23 cellular contexts compared by ENCODE assay signal in the genomic region with DNA sequence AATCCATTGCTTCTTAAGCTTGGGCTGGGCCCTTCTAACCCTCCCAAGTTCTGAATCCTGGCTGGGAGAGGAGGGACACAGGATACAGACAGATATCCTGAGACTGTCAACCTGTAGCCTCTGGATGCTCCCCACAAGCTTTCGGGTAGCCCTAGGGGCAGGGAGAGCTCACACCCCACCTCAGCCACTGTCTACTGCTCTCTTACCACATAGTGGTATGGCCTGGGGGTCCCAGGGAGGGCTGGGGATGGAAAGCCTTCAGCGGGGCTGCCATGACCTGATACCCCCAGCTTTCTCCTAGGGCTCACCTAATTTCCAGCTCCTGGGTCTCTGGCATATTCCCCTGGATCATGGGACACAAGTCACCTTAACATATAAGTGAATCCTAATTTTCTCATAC. TPM values are rescaled to one million over a fixed set of nuclear protein-coding genes. Genes with fewer than 3 reads are reported as not detected.
DNase-seq lines count a peak whose midpoint lies in the region; ATAC-seq and TF ChIP-seq lines count a peak whose summit lies in the region.
"Had no signal": no experiment of that assay in that cellular context is flagged by ENCODE, and none has a peak within 500 bp of the region (broad histone marks: within the 10 kb centered on the region; RNA-seq: fewer than 3 reads in every experiment).

No MANE protein-coding gene starts in this region.

- no peak for ATAC-seq in Right ventricle myocardium inferior
- no peak for ATAC-seq in upper lobe of right lung
- ATAC-seq in HG03108 (IDR thresholded peaks at IDR 0.05; ENCODE audit: unreplicated experiment) = no peak
- ATAC-seq: A549 had no signal

- H3K4me3 ChIP-seq in upper lobe of right lung = no peak overlapping the region
- H3K4me3 ChIP-seq: A549 had no signal

- intact Hi-C loops in cardiac septum (cut with DNase I) = no loop called here
- intact Hi-C loops in Right ventricle myocardium inferior (cut with DNase I) = no loop called here
- intact Hi-C loops in upper lobe of right lung (cut with DNase I) = no loop called here

- H3K36me3 ChIP-seq in upper lobe of right lung = no peaks in the 10 kb centered on the region

- H3K27me3 ChIP-seq in upper lobe of right lung = no peaks in the 10 kb centered on the region

- peaks cover 3% of the 10 kb centered on the region for H3K4me1 Mint-ChIP-seq in chondrocyte (ENCODE audit: low read depth)
- no peaks in the 10 kb centered on the region for H3K4me1 Mint-ChIP-seq in neural crest cell
- H3K4me1 Mint-ChIP-seq: CD8-positive, alpha-beta memory T cell had no signal

- H3K27me3 Mint-ChIP-seq in chondrocyte (ENCODE audit: low read depth) (peaks cover 7% of the 10 kb centered on the region), neural crest cell (ENCODE audit: low read depth) (no peaks in the 10 kb centered on the region)

- H3K27ac ChIP-seq in upper lobe of right lung = no peak overlapping the region
- H3K27ac ChIP-seq: A549, C4-2B had no signal

- TF ChIP-seq CTCF in chondrocyte (IDR thresholded peaks at IDR 0.05) = no peak
- TF ChIP-seq CTCF in neural crest cell (conservative IDR thresholded peaks at IDR 0.05) = no peak
- no peak for TF ChIP-seq CTCF in upper lobe of right lung (IDR thresholded peaks at IDR 0.05)

- H3K9me3 Mint-ChIP-seq in chondrocyte (ENCODE audit: low read depth) (no peaks in the 10 kb centered on the region), neural crest cell (no peaks in the 10 kb centered on the region)
- H3K9me3 Mint-ChIP-seq: CD8-positive, alpha-beta memory T cell had no signal

- H3K9me3 ChIP-seq in upper lobe of right lung = no peaks in the 10 kb centered on the region
- H3K9me3 ChIP-seq: A549 had no signal

- H3K36me3 Mint-ChIP-seq in chondrocyte (ENCODE audit: low read depth) = peaks cover 15% of the 10 kb centered on the region
- peaks cover 3% of the 10 kb centered on the region for H3K36me3 Mint-ChIP-seq in neural crest cell (ENCODE audit: low read depth)

- H3K27ac Mint-ChIP-seq in chondrocyte (ENCODE audit: unreplicated experiment) (no peak overlapping the region), neural crest cell (ENCODE audit: unreplicated experiment) (peak overlapping the region; percentile 53)
- H3K27ac Mint-ChIP-seq: CD8-positive, alpha-beta memory T cell had no signal

- no peaks in the 10 kb centered on the region for H3K4me1 ChIP-seq in upper lobe of right lung
- H3K4me1 ChIP-seq: A549 had no signal

- H3K4me3 Mint-ChIP-seq in chondrocyte (ENCODE audit: unreplicated experiment) = no peak overlapping the region
- H3K4me3 Mint-ChIP-seq in neural crest cell = no peak overlapping the region
- H3K4me3 Mint-ChIP-seq: CD8-positive, alpha-beta memory T cell had no signal

- DNase-seq in cardiac septum (ENCODE audit: low spot score) = peak; percentile 57
- DNase-seq in Right ventricle myocardium inferior (ENCODE audit: missing footprints) = no peak
- peak; percentile 44 for DNase-seq in chondrocyte (ENCODE audit: low spot score)
- no peak for DNase-seq in neural crest cell (ENCODE audit: low read depth, low spot score)
- peak; percentile 26 for DNase-seq in upper lobe of right lung
- no peak for DNase-seq in activated T-cell treated with anti-CD3 and anti-CD28 coated beads for 4 hours
- DNase-seq: AML-193; CD8-positive, alpha-beta memory T cell; DMS 273 treated with DMSO at 0.1 percent for 48 hours; DMS79 treated with DMSO at 0.1 percent for 48 hours; GF-D8; NCI-H1048; NCI-H1417; NCI-H2029 treated with DMSO at 0.1 percent for 48 hours; NCI-H526 treated with DMSO at 0.1 percent for 48 hours; RPMI8226; SHP77 treated with DMSO at 0.1 percent for 48 hours had no signal

RNA-seq across cellular contexts. Expression of a gene that starts 25.1 kb away (rescaled TPM):
- total RNA-seq in cardiac septum (0.57 TPM), Right ventricle myocardium inferior (0.35 TPM), chondrocyte (not detected in 3 replicates), neural crest cell (0.18 TPM in 1 of 2 replicates, not detected in the other), upper lobe of right lung (not detected)
- total RNA-seq: CD8-positive, alpha-beta memory T cell; H4; HT-29; NCI-H460 had no signal

Comparison
In these comparisons a context has a peak if more than half of its experiments do, and no peak if none do; other contexts are left out.
1. DNase-seq: peak in cardiac septum (single experiment), chondrocyte (single experiment) and upper lobe of right lung (single experiment); none in Right ventricle myocardium inferior (single experiment), neural crest cell (single experiment) and activated T-cell treated with anti-CD3 and anti-CD28 coated beads for 4 hours (single experiment).